ENCODE assay signal across 18 cellular contexts in the genomic region with DNA sequence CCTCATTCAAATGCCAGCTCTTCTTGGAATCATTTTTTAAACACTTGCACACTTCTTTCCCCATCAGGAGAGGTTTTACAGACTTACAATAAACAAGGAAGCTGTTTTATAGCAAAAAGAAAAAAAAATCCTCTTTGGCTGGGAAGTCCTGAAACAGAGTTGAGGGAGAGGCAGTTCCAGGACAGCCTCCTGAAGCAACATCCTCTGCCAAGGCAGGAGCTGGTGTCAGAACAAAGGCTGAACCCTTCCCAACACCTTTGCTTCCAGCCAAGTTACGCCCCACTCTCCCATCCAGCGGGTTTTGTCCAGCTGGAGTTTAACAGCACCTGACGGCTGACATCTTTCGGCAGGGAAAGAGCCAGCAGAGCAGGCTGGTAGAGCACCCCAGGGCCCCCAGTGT.
A peak's percentile ranks its signal among the peaks of the same experiment; 100 is the strongest.
DNase-seq lines count a peak whose midpoint lies in the region; ATAC-seq and TF ChIP-seq lines count a peak whose summit lies in the region.
"Had no signal": no experiment of that assay in that cellular context is flagged by ENCODE, and none has a peak within 500 bp of the region (broad histone marks: within the 10 kb centered on the region; RNA-seq: fewer than 3 reads in every experiment).

No MANE protein-coding gene starts in this region.

- peaks cover 7% of the 10 kb centered on the region for H3K4me1 Mint-ChIP-seq in activated T-cell treated with anti-CD3 and anti-CD28 coated beads, Interleukin-2, amount 50 U/mL, for 72 hours (ENCODE audit: low read depth)
- H3K4me1 Mint-ChIP-seq in effector memory CD8-positive, alpha-beta T cell (ENCODE audit: low read depth in 2 of 2) = peaks cover 0 to 2% of the 10 kb centered on the region in 2 donors
- H3K4me1 Mint-ChIP-seq in CD8-positive, alpha-beta T cell (ENCODE audit: low read depth) = peaks cover 4% of the 10 kb centered on the region

- H3K36me3 Mint-ChIP-seq in activated T-cell treated with anti-CD3 and anti-CD28 coated beads, Interleukin-2, amount 50 U/mL, for 72 hours (ENCODE audit: insufficient read depth in 2 of 2) = no peaks in the 10 kb centered on the region
- H3K36me3 Mint-ChIP-seq in effector memory CD8-positive, alpha-beta T cell (ENCODE audit: insufficient read depth) = no peaks in the 10 kb centered on the region
- H3K36me3 Mint-ChIP-seq in CD8-positive, alpha-beta T cell = no peaks in the 10 kb centered on the region
- H3K36me3 Mint-ChIP-seq: CD4-positive, alpha-beta memory T cell had no signal

- TF ChIP-seq POLR2A in gastroesophageal sphincter (IDR thresholded peaks at IDR 0.05) (no peak), prostate gland (IDR thresholded peaks at IDR 0.05) (no peak)

- H3K36me3 ChIP-seq in gastroesophageal sphincter (no peaks in the 10 kb centered on the region), prostate gland (no peaks in the 10 kb centered on the region)
- no peaks in the 10 kb centered on the region for H3K36me3 ChIP-seq in CD8-positive, alpha-beta T cell (ENCODE audit: insufficient read depth, low read length)

- no peak overlapping the region for H3K27ac Mint-ChIP-seq in activated T-cell treated with anti-CD3 and anti-CD28 coated beads, Interleukin-2, amount 50 U/mL, for 72 hours
- no peak overlapping the region for H3K27ac Mint-ChIP-seq in effector memory CD8-positive, alpha-beta T cell
- no peak overlapping the region for H3K27ac Mint-ChIP-seq in CD8-positive, alpha-beta T cell
- H3K27ac Mint-ChIP-seq: CD4-positive, alpha-beta memory T cell had no signal

- H3K9me3 Mint-ChIP-seq in activated T-cell treated with anti-CD3 and anti-CD28 coated beads, Interleukin-2, amount 50 U/mL, for 72 hours = no peaks in the 10 kb centered on the region
- no peaks in the 10 kb centered on the region for H3K9me3 Mint-ChIP-seq in effector memory CD8-positive, alpha-beta T cell
- no peaks in the 10 kb centered on the region for H3K9me3 Mint-ChIP-seq in CD8-positive, alpha-beta T cell
- H3K9me3 Mint-ChIP-seq: CD4-positive, alpha-beta memory T cell had no signal

- H3K27ac ChIP-seq in gastroesophageal sphincter (peak overlapping the region in 1 of 4 donors; percentile 60), prostate gland (no peak overlapping the region)
- no peak overlapping the region for H3K27ac ChIP-seq in CD8-positive, alpha-beta T cell (ENCODE audit: low read depth, low read length)
- H3K27ac ChIP-seq: HL-60 had no signal

- H3K9me3 ChIP-seq in gastroesophageal sphincter = no peaks in the 10 kb centered on the region
- H3K9me3 ChIP-seq in prostate gland = no peaks in the 10 kb centered on the region
- H3K9me3 ChIP-seq in CD8-positive, alpha-beta T cell (ENCODE audit: low read length) = no peaks in the 10 kb centered on the region

- H3K27me3 Mint-ChIP-seq in activated T-cell treated with anti-CD3 and anti-CD28 coated beads, Interleukin-2, amount 50 U/mL, for 72 hours (ENCODE audit: low read depth) = peaks cover 34% of the 10 kb centered on the region
- H3K27me3 Mint-ChIP-seq in effector memory CD8-positive, alpha-beta T cell = peaks cover 39 to 81% of the 10 kb centered on the region in 2 donors
- H3K27me3 Mint-ChIP-seq in CD8-positive, alpha-beta T cell (ENCODE audit: low read depth) = peaks cover 37% of the 10 kb centered on the region

- peak; percentile 47; the same call in 1 of the 2 replicates for TF ChIP-seq CTCF in LNCAP (IDR thresholded peaks at IDR 0.05)
- TF ChIP-seq CTCF in gastroesophageal sphincter (IDR thresholded peaks at IDR 0.05) = no peak
- no peak for TF ChIP-seq CTCF in prostate gland (IDR thresholded peaks at IDR 0.05)
- TF ChIP-seq CTCF in CD8-positive, alpha-beta T cell (IDR thresholded peaks at IDR 0.05) = no peak

- no peak overlapping the region for H3K4me3 Mint-ChIP-seq in activated T-cell treated with anti-CD3 and anti-CD28 coated beads, Interleukin-2, amount 50 U/mL, for 72 hours
- no peak overlapping the region for H3K4me3 Mint-ChIP-seq in effector memory CD8-positive, alpha-beta T cell
- no peak overlapping the region for H3K4me3 Mint-ChIP-seq in CD8-positive, alpha-beta T cell
- H3K4me3 Mint-ChIP-seq: CD4-positive, alpha-beta memory T cell had no signal

- peaks cover 0 to 21% (median 6%) of the 10 kb centered on the region in 3 donors for H3K4me1 ChIP-seq in gastroesophageal sphincter
- H3K4me1 ChIP-seq in prostate gland (replicated peaks) = peaks cover 10% of the 10 kb centered on the region
- no peaks in the 10 kb centered on the region for H3K4me1 ChIP-seq in CD8-positive, alpha-beta T cell (ENCODE audit: insufficient read depth, low read length)

- intact Hi-C loops in prostate gland (cut with DNase I) = no loop called here
- intact Hi-C loops in CD8-positive, alpha-beta T cell (cut with DNase I, micrococcal nuclease) = no loop called here

- WGBS in gastroesophageal sphincter (ENCODE audit: low coverage in 1 of 2), 2 donors = 19 to 26% methylated on average over 3 to 4 of the region's 4 CpGs
- 4% methylated on average over 4 of the region's 4 CpGs for WGBS in prostate gland

- POLR2A ChIA-PET in CD8-positive, alpha-beta T cell (lab: Charles Lee) = interaction anchor here (1.4 to 1.5 kb wide), 2 partner anchors 10 to 12 kb away, joined by 3 to 6 read pairs; no protein-coding TSS in a partner anchor

- ATAC-seq in gastroesophageal sphincter = peak; percentile 80
- no peak for ATAC-seq in activated T-cell treated with anti-CD3 and anti-CD28 coated beads, Interleukin-2, amount 50 U/mL, for 72 hours (replicated peaks in 1 of 2)
- no peak for ATAC-seq in effector memory CD8-positive, alpha-beta T cell (replicated peaks)
- no peak for ATAC-seq in CD8-positive, alpha-beta T cell
- no peak for ATAC-seq in GM19328 (IDR thresholded peaks at IDR 0.05; ENCODE audit: unreplicated experiment)

- no peak overlapping the region for H3K4me3 ChIP-seq in gastroesophageal sphincter
- H3K4me3 ChIP-seq in prostate gland = no peak overlapping the region
- H3K4me3 ChIP-seq in CD8-positive, alpha-beta T cell (ENCODE audit: low read depth, low read length) = no peak overlapping the region

- no peak for TF ChIP-seq EP300 in gastroesophageal sphincter (IDR thresholded peaks at IDR 0.05)

- peak in 9 of 14 donors; percentile 5 to 66 (median 24) for DNase-seq in C1 segment of cervical spinal cord (lab: John Stamatoyannopoulos, UW)
- peak; percentile 91 for DNase-seq in prostate gland (ENCODE audit: low spot score)
- DNase-seq in activated T-cell treated with anti-CD3 and anti-CD28 coated beads, Interleukin-2, amount 50 U/mL, for 72 hours = no peak
- DNase-seq in effector memory CD8-positive, alpha-beta T cell = no peak
- DNase-seq in CD8-positive, alpha-beta T cell = no peak
- DNase-seq: AML-193; CD4-positive, alpha-beta memory T cell; DND-41; GF-D8; GOT3; NCI-H1105; NCI-H187; NCI-H446 treated with DMSO at 0.1 percent for 48 hours; NCI-H774 had no signal

- CTCF ChIA-PET in CD8-positive, alpha-beta T cell (lab: Charles Lee) = interaction anchor here (0.7 to 1.3 kb wide), 3 partner anchors 8 to 45 kb away, joined by 3 to 4 read pairs (median 3); no protein-coding TSS in a partner anchor

- H3K27me3 ChIP-seq in gastroesophageal sphincter (peaks cover 35% of the 10 kb centered on the region), prostate gland (replicated peaks; ENCODE audit: insufficient read depth) (peaks cover 12% of the 10 kb centered on the region)
- no peaks in the 10 kb centered on the region for H3K27me3 ChIP-seq in CD8-positive, alpha-beta T cell (ENCODE audit: insufficient read depth, low read length)

Comparison
In these comparisons a context has a peak if more than half of its experiments do, and no peak if none do; other contexts are left out.
1. DNase-seq: peak in C1 segment of cervical spinal cord (9 of 14) and prostate gland (single experiment); none in activated T-cell treated with anti-CD3 and anti-CD28 coated beads, Interleukin-2, amount 50 U/mL, for 72 hours (0 of 2), effector memory CD8-positive, alpha-beta T cell (0 of 3) and CD8-positive, alpha-beta T cell (0 of 7).